ENCODE assay signal across 15 cellular contexts in the genomic region with DNA sequence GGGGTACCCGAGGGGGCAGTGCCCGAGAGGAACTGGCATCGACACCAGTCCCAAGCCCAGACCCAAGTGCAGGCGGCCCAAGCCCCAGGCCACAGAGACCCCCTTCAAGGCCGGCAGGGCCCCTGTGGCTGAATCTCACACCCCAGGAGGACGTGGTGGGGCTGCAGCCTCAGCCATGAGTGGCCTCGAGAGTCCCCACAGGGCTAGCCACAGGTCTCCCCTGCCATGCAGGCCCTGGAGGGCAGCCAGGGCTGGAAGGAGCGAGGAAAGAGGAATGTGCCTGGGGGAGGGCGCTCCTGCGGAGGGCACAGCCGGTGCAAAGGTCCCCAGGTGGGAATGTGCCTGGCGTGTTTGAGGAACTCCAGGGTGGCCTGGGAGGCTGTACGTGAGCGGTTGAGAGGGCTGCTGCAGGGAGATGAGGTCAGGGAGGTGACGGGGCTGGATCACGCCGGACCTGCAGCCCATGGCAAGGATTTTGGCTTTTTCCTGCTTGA.
A peak's percentile ranks its signal among the peaks of the same experiment; 100 is the strongest.
DNase-seq lines count a peak whose midpoint lies in the region; ATAC-seq, FAIRE-seq and TF ChIP-seq lines count a peak whose summit lies in the region.
"Had no signal": no experiment of that assay in that cellular context is flagged by ENCODE, and none has a peak within 500 bp of the region (broad histone marks: within the 10 kb centered on the region; RNA-seq: fewer than 3 reads in every experiment).

No MANE protein-coding gene starts in this region.

- H3K27me3 ChIP-seq in HepG2 (ENCODE audit: control insufficient read depth in 1 of 2, insufficient read depth in 2 of 2, low read length in 2 of 2) (no peaks in the 10 kb centered on the region), upper lobe of right lung (no peaks in the 10 kb centered on the region)

- no peak for ATAC-seq in stimulated activated naive CD8-positive, alpha-beta T cell treated with anti-CD3 and anti-CD28 coated beads, Interleukin-15, Interleukin-2, amounts not matched to agents 100 U/mL and 50 U/mL, for 24 hours
- no peak for ATAC-seq in WTC11
- ATAC-seq in HepG2, result peak; percentile 78
- peak; percentile 32 for ATAC-seq in upper lobe of right lung
- ATAC-seq in HG03342 (IDR thresholded peaks at IDR 0.05; ENCODE audit: unreplicated experiment), result no peak
- no peak for ATAC-seq in activated CD4-positive, CD25-positive, alpha-beta regulatory T cell treated with anti-CD3 and anti-CD28 coated beads, Interleukin-2, amount 50 U/mL, for 24 hours
- ATAC-seq in GM19467 (IDR thresholded peaks at IDR 0.05; ENCODE audit: unreplicated experiment), result no peak

- 34% methylated on average over 7 of the region's 17 CpGs for WGBS in HepG2 (ENCODE audit: low lambda C conversion rate)

- H3K9ac ChIP-seq in HepG2 (ENCODE audit: insufficient read depth, low read depth, low read length), result peak overlapping the region; percentile 43; the same call in 1 of the 2 replicates
- H3K9ac ChIP-seq: parathyroid adenoma had no signal

- CTCF ChIA-PET in WTC11 (lab: Charles Lee), result interaction anchor here (1.1 kb wide), 1 partner anchor 270 kb away, joined by 3 read pairs; no protein-coding TSS in a partner anchor
- CTCF ChIA-PET in HepG2 (lab: Yijun Ruan, JAX; ENCODE audit: low intra/inter-chr PET ratio, low total read pairs), result no interaction called here

- H3K27ac ChIP-seq in HepG2 (ENCODE audit: extremely low read length, insufficient read depth, low read length) (peak overlapping the region; percentile 71), upper lobe of right lung (no peak overlapping the region)
- H3K27ac ChIP-seq: parathyroid adenoma had no signal

- peaks cover 55% of the 10 kb centered on the region for H3K36me3 Mint-ChIP-seq in stimulated activated naive CD8-positive, alpha-beta T cell treated with anti-CD3 and anti-CD28 coated beads, Interleukin-15, Interleukin-2, amounts not matched to agents 100 ng/mL and 50 ng/mL, for 24 hours (ENCODE audit: low read depth)
- H3K36me3 Mint-ChIP-seq in WTC11, result peaks cover 36% of the 10 kb centered on the region

- H3K4me2 ChIP-seq in HepG2 (ENCODE audit: low read depth, low read length), result peak overlapping the region; percentile 42

- H3K4me3 ChIP-seq in HepG2 (replicated peaks in 1 of 3; ENCODE audit: insufficient read depth in 1 of 3, low read depth in 2 of 3, low read length in 3 of 3), result peak overlapping the region in 1 of 3 experiments; percentile 32; a peak in 1 of 6 replicates
- H3K4me3 ChIP-seq in upper lobe of right lung, result no peak overlapping the region
- H3K4me3 ChIP-seq: lung had no signal

- H3K27ac Mint-ChIP-seq in stimulated activated naive CD8-positive, alpha-beta T cell treated with anti-CD3 and anti-CD28 coated beads, Interleukin-15, Interleukin-2, amounts not matched to agents 100 ng/mL and 50 ng/mL, for 24 hours, result peak overlapping the region; percentile 52
- peak overlapping the region; percentile 83 for H3K27ac Mint-ChIP-seq in WTC11
- H3K27ac Mint-ChIP-seq: activated CD4-positive, alpha-beta T cell treated with anti-CD3 and anti-CD28 coated beads for 36 hours; endodermal cell had no signal

- TF ChIP-seq CTCF in WTC11 (IDR thresholded peaks at IDR 0.05) (no peak), HepG2 (CRISPR knock-in tag; IDR thresholded peaks at IDR 0.05) (no peak), upper lobe of right lung (IDR thresholded peaks at IDR 0.05) (no peak)

- TF ChIP-seq POLR2A in HepG2 (IDR thresholded peaks at IDR 0.05; ENCODE audit: insufficient read depth in 1 of 2, low read depth in 2 of 2, low read length in 2 of 2), result no peak

- intact Hi-C loops in HepG2 (cut with micrococcal nuclease; ENCODE audit: unreplicated experiment), result loop anchor here (5.0 kb wide), 1 partner anchor 36 kb away; no protein-coding TSS in a partner anchor
- intact Hi-C loops in upper lobe of right lung (cut with DNase I), result no loop called here

- no peak overlapping the region for H2AFZ ChIP-seq in HepG2 (ENCODE audit: low read length)
- H2AFZ ChIP-seq: parathyroid adenoma had no signal

- POLR2A ChIA-PET in WTC11 (lab: Charles Lee) (no interaction called here), HepG2 (lab: Yijun Ruan, JAX) (no interaction called here)

- TF ChIP-seq EP300 in HepG2 (IDR thresholded peaks at IDR 0.05; ENCODE audit: low read depth in 2 of 2, low read length in 2 of 2), result peak in 1 of 2 experiments; percentile 66; a peak in 1 of 4 replicates
- no peak for TF ChIP-seq EP300 in HepG2 (CRISPR knock-in tag; IDR thresholded peaks at IDR 0.05; ENCODE audit: borderline replicate concordance)

- no peak for DNase-seq in stimulated activated naive CD8-positive, alpha-beta T cell treated with anti-CD3 and anti-CD28 coated beads, Interleukin-15, Interleukin-2, amounts not matched to agents 100 U/mL and 50 U/mL, for 24 hours
- DNase-seq in WTC11 (ENCODE audit: low spot score) (no peak), HepG2 (ENCODE audit: low spot score) (peak; percentile 82), upper lobe of right lung (no peak)
- DNase-seq: activated CD4-positive, alpha-beta T cell treated with anti-CD3 and anti-CD28 coated beads for 36 hours; endodermal cell; Kasumi-1; NCI-H2029 treated with DMSO at 0.1 percent for 48 hours had no signal

- no peaks in the 10 kb centered on the region for H3K27me3 Mint-ChIP-seq in stimulated activated naive CD8-positive, alpha-beta T cell treated with anti-CD3 and anti-CD28 coated beads, Interleukin-15, Interleukin-2, amounts not matched to agents 100 ng/mL and 50 ng/mL, for 24 hours
- H3K27me3 Mint-ChIP-seq in WTC11 (ENCODE audit: low read depth), result no peaks in the 10 kb centered on the region
- H3K27me3 Mint-ChIP-seq: activated CD4-positive, alpha-beta T cell treated with anti-CD3 and anti-CD28 coated beads for 36 hours; brain had no signal

- H3K9me3 ChIP-seq in HepG2 (ENCODE audit: low read length) (no peaks in the 10 kb centered on the region), upper lobe of right lung (no peaks in the 10 kb centered on the region)

- H3K4me1 Mint-ChIP-seq in stimulated activated naive CD8-positive, alpha-beta T cell treated with anti-CD3 and anti-CD28 coated beads, Interleukin-15, Interleukin-2, amounts not matched to agents 100 ng/mL and 50 ng/mL, for 24 hours (ENCODE audit: low read depth), result peaks cover 55% of the 10 kb centered on the region
- H3K4me1 Mint-ChIP-seq in WTC11, result peaks cover 6% of the 10 kb centered on the region; the same call in 1 of the 2 replicates
- H3K4me1 Mint-ChIP-seq: endodermal cell had no signal

- no TSS peak for BruUV-seq in HepG2 (replicated peaks; lab: Mats Ljungman, UMichigan)

- in situ Hi-C loops in HepG2 (cut with HindIII; ENCODE audit: extremely low pct_ligation_motif_present, low pct_unique_long_range_greater_than_20kb), result no loop called here

- peak; percentile 63 for FAIRE-seq in HepG2 (lab: Jason Lieb, UNC)

- H4K20me1 ChIP-seq in HepG2 (ENCODE audit: insufficient read depth, low read length), result 0 out of 2 replicates have a peak, but pooled peaks cover 4% of the 10 kb centered on the region

- H3K4me1 ChIP-seq in HepG2 (ENCODE audit: insufficient read depth, low read length) (peaks cover 33% of the 10 kb centered on the region), upper lobe of right lung (peaks cover 15% of the 10 kb centered on the region)
- H3K4me1 ChIP-seq: parathyroid adenoma had no signal

- H3K9me3 Mint-ChIP-seq in stimulated activated naive CD8-positive, alpha-beta T cell treated with anti-CD3 and anti-CD28 coated beads, Interleukin-15, Interleukin-2, amounts not matched to agents 100 ng/mL and 50 ng/mL, for 24 hours, result no peaks in the 10 kb centered on the region
- H3K9me3 Mint-ChIP-seq in WTC11, result no peaks in the 10 kb centered on the region
- H3K9me3 Mint-ChIP-seq: brain, endodermal cell had no signal

- H3K4me3 Mint-ChIP-seq in stimulated activated naive CD8-positive, alpha-beta T cell treated with anti-CD3 and anti-CD28 coated beads, Interleukin-15, Interleukin-2, amounts not matched to agents 100 ng/mL and 50 ng/mL, for 24 hours, result no peak overlapping the region
- no peak overlapping the region for H3K4me3 Mint-ChIP-seq in WTC11
- H3K4me3 Mint-ChIP-seq: activated CD4-positive, alpha-beta T cell treated with anti-CD3 and anti-CD28 coated beads for 36 hours; brain; endodermal cell had no signal

- peaks cover 18 to 30% of the 10 kb centered on the region in 2 experiments for H3K36me3 ChIP-seq in HepG2 (replicated peaks in 1 of 2; ENCODE audit: control insufficient read depth in 1 of 2, insufficient read depth in 2 of 2, low read length in 2 of 2)
- peaks cover 50% of the 10 kb centered on the region for H3K36me3 ChIP-seq in upper lobe of right lung

- peak; percentile 44; the same call in 1 of the 2 replicates for TF ChIP-seq RAD21 in HepG2 (CRISPR knock-in tag; IDR thresholded peaks at IDR 0.05)

- no peaks in the 10 kb centered on the region for H3K79me2 ChIP-seq in HepG2 (ENCODE audit: insufficient read depth, low read length)

TF ChIP-seq in WTC11, 78 proteins besides CTCF, POLR2A, EP300 and RAD21 (continues in another document):
- TF ChIP-seq ZNF232 (CRISPR knock-in tag; IDR thresholded peaks at IDR 0.05), result no peak
- TF ChIP-seq, protein P1, sequence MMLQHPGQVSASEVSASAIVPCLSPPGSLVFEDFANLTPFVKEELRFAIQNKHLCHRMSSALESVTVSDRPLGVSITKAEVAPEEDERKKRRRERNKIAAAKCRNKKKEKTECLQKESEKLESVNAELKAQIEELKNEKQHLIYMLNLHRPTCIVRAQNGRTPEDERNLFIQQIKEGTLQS (CRISPR knock-in tag; conservative IDR thresholded peaks at IDR 0.05), result no peak

TF ChIP-seq in HepG2, 621 proteins besides CTCF, POLR2A, EP300 and RAD21 (continues in another document):
- TF ChIP-seq, protein P2, sequence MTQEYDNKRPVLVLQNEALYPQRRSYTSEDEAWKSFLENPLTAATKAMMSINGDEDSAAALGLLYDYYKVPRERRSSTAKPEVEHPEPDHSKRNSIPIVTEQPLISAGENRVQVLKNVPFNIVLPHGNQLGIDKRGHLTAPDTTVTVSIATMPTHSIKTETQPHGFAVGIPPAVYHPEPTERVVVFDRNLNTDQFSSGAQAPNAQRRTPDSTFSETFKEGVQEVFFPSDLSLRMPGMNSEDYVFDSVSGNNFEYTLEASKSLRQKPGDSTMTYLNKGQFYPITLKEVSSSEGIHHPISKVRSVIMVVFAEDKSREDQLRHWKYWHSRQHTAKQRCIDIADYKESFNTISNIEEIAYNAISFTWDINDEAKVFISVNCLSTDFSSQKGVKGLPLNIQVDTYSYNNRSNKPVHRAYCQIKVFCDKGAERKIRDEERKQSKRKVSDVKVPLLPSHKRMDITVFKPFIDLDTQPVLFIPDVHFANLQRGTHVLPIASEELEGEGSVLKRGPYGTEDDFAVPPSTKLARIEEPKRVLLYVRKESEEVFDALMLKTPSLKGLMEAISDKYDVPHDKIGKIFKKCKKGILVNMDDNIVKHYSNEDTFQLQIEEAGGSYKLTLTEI (CRISPR knock-in tag; conservative IDR thresholded peaks at IDR 0.05), result no peak

Comparison
In these comparisons a context has a peak if more than half of its experiments do, and no peak if none do; other contexts are left out.
1. ATAC-seq: peak in HepG2 (single experiment) and upper lobe of right lung (single experiment); none in stimulated activated naive CD8-positive, alpha-beta T cell treated with anti-CD3 and anti-CD28 coated beads, Interleukin-15, Interleukin-2, amounts not matched to agents 100 U/mL and 50 U/mL, for 24 hours (single experiment), WTC11 (single experiment), HG03342 (single experiment), activated CD4-positive, CD25-positive, alpha-beta regulatory T cell treated with anti-CD3 and anti-CD28 coated beads, Interleukin-2, amount 50 U/mL, for 24 hours (0 of 2) and GM19467 (single experiment).